ENCODE assay signal across 11 cellular contexts in genomic region chr17:28892024-28892423, GRCh38. TPM values are rescaled to one million over a fixed set of nuclear protein-coding genes. Genes with fewer than 3 reads are reported as not detected.
A peak's percentile ranks its signal among the peaks of the same experiment; 100 is the strongest.
DNase-seq lines count a peak whose midpoint lies in the region; ATAC-seq lines count a peak whose summit lies in the region.
"Had no signal": no experiment of that assay in that cellular context is flagged by ENCODE, and none has a peak within 500 bp of the region (broad histone marks: within the 10 kb centered on the region; RNA-seq: fewer than 3 reads in every experiment).

No MANE protein-coding gene starts in this region.

- CTCF ChIA-PET in CD8-positive, alpha-beta memory T cell (lab: Charles Lee): interaction anchor here (1.5 to 1.8 kb wide), 2 partner anchors 10 to 129 kb away, joined by 4 to 5 read pairs; partner anchors contain the start of gene DHRS13

- H3K4me3 Mint-ChIP-seq in CD8-positive, alpha-beta memory T cell: peak overlapping the region in 2 of 7 donors; percentile 2 to 36
- H3K4me3 Mint-ChIP-seq in activated T-helper 17 cell treated with anti-CD3 and anti-CD28 coated beads, Interleukin-2, amount 50 U/mL, for 72 hours: peak overlapping the region; percentile 66

- H2AFZ ChIP-seq in neuronal stem cell (ENCODE audit: low read length): no peak overlapping the region

- H3K4me1 ChIP-seq in CD8-positive, alpha-beta memory T cell (ENCODE audit: insufficient read depth, low read length): peaks cover 56% of the 10 kb centered on the region
- peaks cover 7 to 25% of the 10 kb centered on the region in 2 donors for H3K4me1 ChIP-seq in neuronal stem cell (ENCODE audit: control insufficient read depth in 2 of 2, insufficient read depth in 1 of 2, low read depth in 1 of 2, low read length in 2 of 2)

- H2BK120ac ChIP-seq in neuronal stem cell (ENCODE audit: low read depth, low read length): no peak overlapping the region

- peaks cover 0 to 54% (median 8%) of the 10 kb centered on the region in 3 donors for H3K36me3 Mint-ChIP-seq in CD8-positive, alpha-beta memory T cell
- H3K36me3 Mint-ChIP-seq in activated T-helper 17 cell treated with anti-CD3 and anti-CD28 coated beads, Interleukin-2, amount 50 U/mL, for 72 hours (ENCODE audit: low read depth): peaks cover 50% of the 10 kb centered on the region

- H2BK5ac ChIP-seq in neuronal stem cell (ENCODE audit: low read length): no peak overlapping the region

- H3K79me1 ChIP-seq in neuronal stem cell (ENCODE audit: low read depth, low read length): peaks cover 3% of the 10 kb centered on the region

- peaks cover 51 to 73% (median 61%) of the 10 kb centered on the region in 3 donors for H3K4me1 Mint-ChIP-seq in CD8-positive, alpha-beta memory T cell
- peaks cover 36% of the 10 kb centered on the region for H3K4me1 Mint-ChIP-seq in activated T-helper 17 cell treated with anti-CD3 and anti-CD28 coated beads, Interleukin-2, amount 50 U/mL, for 72 hours

- no peak for DNase-seq in CD8-positive, alpha-beta memory T cell
- peak; percentile 55 for DNase-seq in GM19240 (ENCODE audit: insufficient read length, low spot score)
- DNase-seq in neuronal stem cell (ENCODE audit: low spot score): no peak
- DNase-seq in RKO (ENCODE audit: low spot score): no peak
- DNase-seq: aorta, OCI-M1, substantia nigra had no signal

- H3K27me3 ChIP-seq in CD8-positive, alpha-beta memory T cell (ENCODE audit: insufficient read depth, low read length, poor library complexity, severe bottlenecking): no peaks in the 10 kb centered on the region
- no peaks in the 10 kb centered on the region for H3K27me3 ChIP-seq in neuronal stem cell (ENCODE audit: control insufficient read depth in 3 of 3, insufficient read depth in 3 of 3, low read depth in 1 of 3, low read length in 3 of 3)
- H3K27me3 ChIP-seq: dorsolateral prefrontal cortex had no signal

- H3K27ac ChIP-seq in CD8-positive, alpha-beta memory T cell (ENCODE audit: low read depth, low read length): no peak overlapping the region
- no peak overlapping the region for H3K27ac ChIP-seq in neuronal stem cell (replicated peaks; ENCODE audit: low read length)

- peak overlapping the region in 6 of 8 donors; percentile 50 to 83 (median 80) for H3K27ac Mint-ChIP-seq in CD8-positive, alpha-beta memory T cell
- peak overlapping the region; percentile 100 for H3K27ac Mint-ChIP-seq in activated T-helper 17 cell treated with anti-CD3 and anti-CD28 coated beads, Interleukin-2, amount 50 U/mL, for 72 hours

- no peaks in the 10 kb centered on the region for H3K27me3 Mint-ChIP-seq in CD8-positive, alpha-beta memory T cell
- no peaks in the 10 kb centered on the region for H3K27me3 Mint-ChIP-seq in activated T-helper 17 cell treated with anti-CD3 and anti-CD28 coated beads, Interleukin-2, amount 50 U/mL, for 72 hours

- no peak overlapping the region for H3K4ac ChIP-seq in neuronal stem cell (ENCODE audit: low read length)

- no peak overlapping the region for H4K91ac ChIP-seq in neuronal stem cell (ENCODE audit: low read depth, low read length, poor library complexity)

- no peak overlapping the region for H3K4me2 ChIP-seq in neuronal stem cell (ENCODE audit: insufficient read depth, low read length, poor library complexity, severe bottlenecking)

- no CpG with 5 or more reads among the region's 4 CpGs for WGBS in neuronal stem cell (ENCODE audit: extremely low coverage in 2 of 2, insufficient read length in 2 of 2, insufficient replicate concordance in 1 of 2), 2 donors

- H2BK12ac ChIP-seq in neuronal stem cell (ENCODE audit: low read length): no peak overlapping the region

- H2AK5ac ChIP-seq in neuronal stem cell (ENCODE audit: low read depth, low read length): no peak overlapping the region

- no peaks in the 10 kb centered on the region for H3K9me3 ChIP-seq in CD8-positive, alpha-beta memory T cell (ENCODE audit: low read length)
- no peaks in the 10 kb centered on the region for H3K9me3 ChIP-seq in neuronal stem cell (replicated peaks in 1 of 2; ENCODE audit: control insufficient read depth in 2 of 2, insufficient read depth in 1 of 2, low read depth in 1 of 2, low read length in 2 of 2)

- H3K36me3 ChIP-seq in CD8-positive, alpha-beta memory T cell (ENCODE audit: insufficient read depth, low read length): peaks cover 10% of the 10 kb centered on the region
- peaks cover 3 to 27% of the 10 kb centered on the region in 2 donors for H3K36me3 ChIP-seq in neuronal stem cell (replicated peaks in 1 of 2; ENCODE audit: control insufficient read depth in 2 of 2, insufficient read depth in 2 of 2, low read length in 2 of 2)

- POLR2A ChIA-PET in CD8-positive, alpha-beta memory T cell (lab: Charles Lee): interaction anchor here (0.6 to 1.5 kb wide), 2 partner anchors 10 to 230 kb away, joined by 3 to 6 read pairs; partner anchors contain the start of genes DHRS13 and SUPT6H

- no peak overlapping the region for H3K4me3 ChIP-seq in CD8-positive, alpha-beta memory T cell (ENCODE audit: low read length)
- H3K4me3 ChIP-seq in neuronal stem cell (ENCODE audit: low read length in 2 of 2): no peak overlapping the region
- H3K4me3 ChIP-seq: dorsolateral prefrontal cortex had no signal

- H3K18ac ChIP-seq in neuronal stem cell (ENCODE audit: low read length): no peak overlapping the region

- H3K9ac ChIP-seq in neuronal stem cell (ENCODE audit: low read depth, low read length, poor library complexity): no peak overlapping the region

- H3K9me3 Mint-ChIP-seq in CD8-positive, alpha-beta memory T cell: no peaks in the 10 kb centered on the region
- no peaks in the 10 kb centered on the region for H3K9me3 Mint-ChIP-seq in activated T-helper 17 cell treated with anti-CD3 and anti-CD28 coated beads, Interleukin-2, amount 50 U/mL, for 72 hours

- H2BK15ac ChIP-seq in neuronal stem cell (ENCODE audit: low read length): no peak overlapping the region

- H3K23ac ChIP-seq in neuronal stem cell (ENCODE audit: low read depth, low read length, poor library complexity): peak overlapping the region; percentile 20

- no peak overlapping the region for H3K14ac ChIP-seq in neuronal stem cell (ENCODE audit: low read length)

- no peak for ATAC-seq in activated T-helper 17 cell treated with anti-CD3 and anti-CD28 coated beads, Interleukin-2, amount 50 U/mL, for 72 hours (replicated peaks)
- no peak for ATAC-seq in activated CD4-positive, CD25-positive, alpha-beta regulatory T cell treated with anti-CD3 and anti-CD28 coated beads, Interleukin-2, amount 50 U/mL, for 24 hours
- no peak for ATAC-seq in HG03159 (IDR thresholded peaks at IDR 0.05; ENCODE audit: unreplicated experiment)

- H4K8ac ChIP-seq in neuronal stem cell (ENCODE audit: low read depth, low read length): no peak overlapping the region

RNA-seq across cellular contexts. Expression of gene FLOT2, which starts 5.5 kb away (rescaled TPM):
- total RNA-seq in CD8-positive, alpha-beta memory T cell: 100 to 1,000 TPM; 113 to 115 TPM
- 268 TPM for polyA plus RNA-seq in CD8-positive, alpha-beta memory T cell
- 100 to 1,000 TPM in 1 of 2 donors, 10 to 100 TPM in 1; 85.8 to 113 TPM for total RNA-seq in activated T-helper 17 cell treated with anti-CD3 and anti-CD28 coated beads, Interleukin-2, amount 50 U/mL, for 72 hours
- 95.3 TPM for polyA plus RNA-seq in neuronal stem cell (2013, experiment 1 of 2)
- 94.8 TPM for polyA plus RNA-seq in neuronal stem cell (2013, experiment 2 of 2)

RNA-seq across cellular contexts. Expression of gene DHRS13, which starts 10.9 kb away (rescaled TPM):
- 10 to 100 TPM; 32.6 to 34.7 TPM for total RNA-seq in CD8-positive, alpha-beta memory T cell
- 26.5 TPM for polyA plus RNA-seq in CD8-positive, alpha-beta memory T cell
- total RNA-seq in activated T-helper 17 cell treated with anti-CD3 and anti-CD28 coated beads, Interleukin-2, amount 50 U/mL, for 72 hours: 10 to 100 TPM; 24.9 to 82.1 TPM
- polyA plus RNA-seq in neuronal stem cell (2013, experiment 1 of 2): 15.4 TPM
- 14.5 TPM for polyA plus RNA-seq in neuronal stem cell (2013, experiment 2 of 2)

RNA-seq across cellular contexts. Expression of gene ERAL1, which starts 37.2 kb away (rescaled TPM):
- total RNA-seq in CD8-positive, alpha-beta memory T cell: 10 to 100 TPM; 84.1 to 86.2 TPM
- polyA plus RNA-seq in CD8-positive, alpha-beta memory T cell: 44.7 TPM
- 10 to 100 TPM; 38.2 to 60.2 TPM for total RNA-seq in activated T-helper 17 cell treated with anti-CD3 and anti-CD28 coated beads, Interleukin-2, amount 50 U/mL, for 72 hours
- polyA plus RNA-seq in neuronal stem cell (2013, experiment 1 of 2): 36.2 TPM
- 39.5 TPM for polyA plus RNA-seq in neuronal stem cell (2013, experiment 2 of 2)

RNA-seq across cellular contexts. Expression of gene FAM222B, which starts 49.4 kb away (rescaled TPM):
- 10 to 100 TPM; 20.6 to 21.5 TPM for total RNA-seq in CD8-positive, alpha-beta memory T cell
- 19.3 TPM for polyA plus RNA-seq in CD8-positive, alpha-beta memory T cell
- 10 to 100 TPM; 18.7 to 25.1 TPM for total RNA-seq in activated T-helper 17 cell treated with anti-CD3 and anti-CD28 coated beads, Interleukin-2, amount 50 U/mL, for 72 hours
- polyA plus RNA-seq in neuronal stem cell (2013, experiment 1 of 2): 38.0 TPM
- polyA plus RNA-seq in neuronal stem cell (2013, experiment 2 of 2): 37.2 TPM

RNA-seq across cellular contexts. Expression of gene PHF12, which starts 59.3 kb away (rescaled TPM):
- total RNA-seq in CD8-positive, alpha-beta memory T cell: 10 to 100 TPM; 58.1 to 62.1 TPM
- polyA plus RNA-seq in CD8-positive, alpha-beta memory T cell: 11.6 TPM
- total RNA-seq in activated T-helper 17 cell treated with anti-CD3 and anti-CD28 coated beads, Interleukin-2, amount 50 U/mL, for 72 hours: 10 to 100 TPM; 56.9 to 60.2 TPM
- 24.9 TPM for polyA plus RNA-seq in neuronal stem cell (2013, experiment 1 of 2)
- 24.3 TPM for polyA plus RNA-seq in neuronal stem cell (2013, experiment 2 of 2)
